ENCODE assay signal across 1 cellular context in genomic region chr11:69892986-69893555, GRCh38.
TF ChIP-seq lines count a peak whose summit lies in the region.

No MANE protein-coding gene starts in this region.

TF ChIP-seq in GM23338, 12 proteins besides CTCF, POLR2A, EP300 and RAD21 (continued from another document):
- TF ChIP-seq ZNF462 (CRISPR knock-in tag; IDR thresholded peaks at IDR 0.05): no peak
- TF ChIP-seq STAT1 (IDR thresholded peaks at IDR 0.05; ENCODE audit: unreplicated experiment): no peak
- no peak for TF ChIP-seq ETS1 (IDR thresholded peaks at IDR 0.05)
- no peak for TF ChIP-seq ZNF331 (CRISPR knock-in tag; IDR thresholded peaks at IDR 0.05; ENCODE audit: low read depth)
- no peak for TF ChIP-seq ZNF114 (CRISPR knock-in tag; IDR thresholded peaks at IDR 0.05)
- no peak for TF ChIP-seq NANOG (IDR thresholded peaks at IDR 0.05; ENCODE audit: borderline replicate concordance)
- TF ChIP-seq CREB1 (CRISPR knock-in tag; IDR thresholded peaks at IDR 0.05; ENCODE audit: low read depth): no peak
- no peak for TF ChIP-seq JUNB (IDR thresholded peaks at IDR 0.05; ENCODE audit: unreplicated experiment)
